10 cellular contexts compared by ENCODE assay signal in the genomic region with DNA sequence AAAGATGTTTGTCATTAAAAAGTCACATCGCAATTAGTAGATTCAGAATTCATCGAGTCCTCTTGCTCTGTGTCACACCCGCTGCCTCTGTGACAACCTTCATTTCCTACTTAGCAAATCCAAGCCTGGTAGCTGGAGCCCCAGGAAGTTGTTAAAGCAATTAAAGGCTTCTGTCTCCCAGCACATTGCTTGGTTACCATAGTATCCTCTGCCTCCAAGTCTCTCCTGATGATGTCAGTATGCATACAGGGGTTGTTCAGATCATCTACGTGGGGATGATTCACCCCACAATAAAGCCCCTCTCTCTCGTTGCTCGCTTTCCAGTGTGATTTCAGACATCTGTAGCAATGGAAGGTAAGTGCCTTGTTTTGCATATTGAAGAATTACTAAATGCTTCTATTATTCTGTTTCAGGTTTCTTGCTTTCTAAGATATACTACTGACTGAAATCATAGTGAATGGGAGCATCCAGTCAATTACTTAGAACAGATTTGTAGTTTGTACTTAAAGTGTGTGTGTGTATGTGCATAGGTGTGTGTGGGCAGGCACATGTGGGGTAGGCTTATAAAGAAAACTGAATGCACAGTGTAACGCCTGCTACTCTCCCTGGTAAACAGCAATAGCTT. TPM values are rescaled to one million over a fixed set of nuclear protein-coding genes. Genes with fewer than 3 reads are reported as not detected.
DNase-seq lines count a peak whose midpoint lies in the region; ATAC-seq, FAIRE-seq and TF ChIP-seq lines count a peak whose summit lies in the region.
"Had no signal": no experiment of that assay in that cellular context is flagged by ENCODE, and none has a peak within 500 bp of the region (broad histone marks: within the 10 kb centered on the region; RNA-seq: fewer than 3 reads in every experiment).

No MANE protein-coding gene starts in this region.

- H3K4me2 ChIP-seq in astrocyte (ENCODE audit: low read length): peak overlapping the region; percentile 37

- H3K27ac Mint-ChIP-seq in astrocyte (ENCODE audit: unreplicated experiment): peak overlapping the region; percentile 68
- H3K27ac Mint-ChIP-seq in nephron progenitor cell: peak overlapping the region; percentile 1

- H3K4me3 ChIP-seq in astrocyte (ENCODE audit: insufficient read depth, low read depth, low read length): no peak overlapping the region

- no peak for FAIRE-seq in astrocyte (lab: Jason Lieb, UNC)

- no peaks in the 10 kb centered on the region for H3K27me3 ChIP-seq in astrocyte (ENCODE audit: insufficient read depth, low read length)

- no peaks in the 10 kb centered on the region for H3K36me3 ChIP-seq in astrocyte (ENCODE audit: insufficient read depth, low read length)

- no peak overlapping the region for H3K27ac ChIP-seq in astrocyte (ENCODE audit: low read depth, low read length)

- no peak overlapping the region for H3K4me3 Mint-ChIP-seq in astrocyte (ENCODE audit: unreplicated experiment)
- H3K4me3 Mint-ChIP-seq in nephron progenitor cell: no peak overlapping the region

- DNase-seq in G401 (ENCODE audit: low spot score): peak; percentile 59
- DNase-seq in NCI-H146 (lab: John Stamatoyannopoulos, UW): peak; percentile 94
- DNase-seq in astrocyte (ENCODE audit: low read depth): peak; percentile 78
- DNase-seq in nephron progenitor cell: no peak
- no peak for DNase-seq in stimulated activated naive CD4-positive, alpha-beta T cell treated with Interleukin-2 at 50 U/mL for 16 hours (lab: John Stamatoyannopoulos, UW)
- no peak for DNase-seq in foreskin melanocyte
- DNase-seq: activated CD4-positive, alpha-beta T cell treated with anti-CD3 and anti-CD28 coated beads, Interleukin-2, amount 50 U/mL, for 1 hour; NCI-H187 treated with DMSO at 0.1 percent for 48 hours had no signal

- peak overlapping the region; percentile 4 for H3K9ac ChIP-seq in astrocyte (ENCODE audit: low read length)

- peaks cover 7% of the 10 kb centered on the region for H3K4me1 ChIP-seq in astrocyte (ENCODE audit: insufficient read depth, low read length)

- ATAC-seq in GM21423 (IDR thresholded peaks at IDR 0.05; ENCODE audit: unreplicated experiment) (no peak), GM19035 (IDR thresholded peaks at IDR 0.05; ENCODE audit: unreplicated experiment) (no peak)

- no peak overlapping the region for H2AFZ ChIP-seq in astrocyte (ENCODE audit: low read depth, low read length)

- H3K9me3 ChIP-seq in astrocyte (ENCODE audit: insufficient read depth, low read depth, low read length): no peaks in the 10 kb centered on the region

- H3K36me3 Mint-ChIP-seq in astrocyte (ENCODE audit: low read depth, unreplicated experiment) (no peaks in the 10 kb centered on the region), nephron progenitor cell (ENCODE audit: low read depth) (peaks cover 6% of the 10 kb centered on the region)

- H4K20me1 ChIP-seq in astrocyte (ENCODE audit: insufficient read depth, low read length): no peaks in the 10 kb centered on the region

- peaks cover 19% of the 10 kb centered on the region for H3K4me1 Mint-ChIP-seq in astrocyte (ENCODE audit: low read depth, unreplicated experiment)
- peaks cover 34% of the 10 kb centered on the region for H3K4me1 Mint-ChIP-seq in nephron progenitor cell

- H3K79me2 ChIP-seq in astrocyte (ENCODE audit: insufficient read depth, low read length): no peaks in the 10 kb centered on the region

- in situ Hi-C loops in G401 (cut with HindIII; ENCODE audit: low sequenced_read_pairs): no loop called here

- H3K27me3 Mint-ChIP-seq in astrocyte (ENCODE audit: low read depth, unreplicated experiment) (no peaks in the 10 kb centered on the region), nephron progenitor cell (ENCODE audit: low read depth, poor library complexity) (peaks cover 2% of the 10 kb centered on the region)

- no peaks in the 10 kb centered on the region for H3K9me3 Mint-ChIP-seq in astrocyte (ENCODE audit: unreplicated experiment)
- no peaks in the 10 kb centered on the region for H3K9me3 Mint-ChIP-seq in nephron progenitor cell

- TF ChIP-seq CTCF in astrocyte (IDR thresholded peaks at IDR 0.05; ENCODE audit: insufficient read depth, low read depth, low read length) (no peak), nephron progenitor cell (IDR thresholded peaks at IDR 0.05) (no peak)

RNA-seq across cellular contexts. Expression of gene PAM, which starts 52.9 kb away (rescaled TPM):
- 1.2 TPM in 1 of 2 replicates, not detected in the other for total RNA-seq in G401 (2014; rRNA removed; shearing (Covaris generic))
- total RNA-seq in astrocyte: 259 and 301 TPM in 2 replicates

Comparison
In these comparisons a context has a peak if more than half of its experiments do, and no peak if none do; other contexts are left out.
1. DNase-seq: peak in G401 (single experiment), NCI-H146 (single experiment) and astrocyte (single experiment); none in nephron progenitor cell (single experiment), stimulated activated naive CD4-positive, alpha-beta T cell treated with Interleukin-2 at 50 U/mL for 16 hours (single experiment) and foreskin melanocyte (single experiment).
2. RNA of gene PAM, which starts 52.9 kb away (total RNA-seq): 259 to 301 TPM in astrocyte; 1.2 TPM in G401; every median in the first group is over 100 times any median in the second.